ENCODE assay signal across 12 cellular contexts in the genomic region with DNA sequence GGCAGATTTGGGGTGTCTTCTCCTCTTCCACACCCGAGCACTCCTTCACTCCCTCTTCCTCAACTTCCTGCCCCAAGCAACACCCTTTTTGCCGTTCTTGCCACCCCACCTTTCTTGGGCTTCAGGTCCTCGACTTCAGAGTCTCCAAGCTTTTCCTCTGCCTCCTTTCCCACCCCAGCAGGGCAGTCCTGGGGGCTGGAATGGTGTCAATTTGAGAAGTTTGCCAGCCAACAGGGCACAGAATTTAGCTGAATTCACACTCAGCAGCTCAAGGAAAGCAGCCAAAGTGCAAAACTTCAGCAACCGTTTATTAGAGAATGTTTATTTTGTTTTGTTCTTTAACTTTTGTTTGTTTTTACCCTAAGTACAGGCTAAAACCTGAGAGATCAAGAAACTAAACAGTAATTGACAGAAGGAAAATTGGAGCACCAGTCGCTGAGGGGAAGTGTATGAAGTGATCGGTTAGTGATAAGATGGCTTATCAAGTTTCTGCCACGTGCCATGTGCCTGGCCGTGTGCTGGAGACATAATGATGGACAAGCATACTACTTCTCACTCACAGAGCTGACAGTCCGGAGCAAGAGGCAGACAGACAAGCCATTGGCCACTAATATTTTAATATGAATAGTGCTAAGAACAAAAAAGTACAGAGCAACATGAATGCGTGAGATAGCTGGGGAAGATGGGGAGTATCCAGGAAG. TPM values are rescaled to one million over a fixed set of nuclear protein-coding genes. Genes with fewer than 3 reads are reported as not detected.
DNase-seq lines count a peak whose midpoint lies in the region; ATAC-seq, FAIRE-seq and TF ChIP-seq lines count a peak whose summit lies in the region.
"Had no signal": no experiment of that assay in that cellular context is flagged by ENCODE, and none has a peak within 500 bp of the region (broad histone marks: within the 10 kb centered on the region; RNA-seq: fewer than 3 reads in every experiment).

No MANE protein-coding gene starts in this region.

- H3K27ac ChIP-seq in left ventricle myocardium inferior (replicated peaks) = peak overlapping the region; percentile 85
- H3K27ac ChIP-seq in endothelial cell of umbilical vein (ENCODE audit: insufficient read depth, low read depth, low read length) = no peak overlapping the region
- no peak overlapping the region for H3K27ac ChIP-seq in neuronal stem cell (replicated peaks; ENCODE audit: low read length)
- H3K27ac ChIP-seq in uterus = peak overlapping the region; percentile 18 to 68
- peak overlapping the region in 1 of 4 donors; percentile 5 for H3K27ac ChIP-seq in body of pancreas
- H3K27ac ChIP-seq in spleen = peak overlapping the region in 3 of 8 donors; percentile 2 to 48 (median 35)

- no peak for FAIRE-seq in endothelial cell of umbilical vein (lab: Jason Lieb, UNC)
- FAIRE-seq: GM12892 had no signal

- peak overlapping the region; percentile 28 for H3K4me3 ChIP-seq in left ventricle myocardium inferior
- H3K4me3 ChIP-seq in endothelial cell of umbilical vein (replicated peaks in 1 of 3; ENCODE audit: insufficient read depth in 1 of 3, low read depth in 1 of 3, low read length in 3 of 3) = no peak overlapping the region
- no peak overlapping the region for H3K4me3 ChIP-seq in neuronal stem cell (ENCODE audit: low read length in 2 of 2)
- H3K4me3 ChIP-seq in uterus = no peak overlapping the region
- no peak overlapping the region for H3K4me3 ChIP-seq in body of pancreas
- H3K4me3 ChIP-seq in spleen = no peak overlapping the region

- no peak for TF ChIP-seq POLR2A in endothelial cell of umbilical vein (IDR thresholded peaks at IDR 0.05; ENCODE audit: low read depth, low read length)
- no peak for TF ChIP-seq POLR2A in uterus (IDR thresholded peaks at IDR 0.05)
- TF ChIP-seq POLR2A in body of pancreas (IDR thresholded peaks at IDR 0.05) = no peak
- TF ChIP-seq POLR2A in spleen (IDR thresholded peaks at IDR 0.05) = no peak

- H3K27me3 ChIP-seq in left ventricle myocardium inferior (ENCODE audit: low read depth) (no peaks in the 10 kb centered on the region), endothelial cell of umbilical vein (ENCODE audit: control insufficient read depth in 2 of 2, insufficient read depth in 2 of 2, low read length in 2 of 2) (no peaks in the 10 kb centered on the region), neuronal stem cell (ENCODE audit: control insufficient read depth in 3 of 3, insufficient read depth in 3 of 3, low read depth in 1 of 3, low read length in 3 of 3) (peaks cover 0 to 27% (median 7%) of the 10 kb centered on the region in 3 experiments), uterus (no peaks in the 10 kb centered on the region), body of pancreas (no peaks in the 10 kb centered on the region), spleen (replicated peaks in 1 of 7) (peaks cover 0 to 4% (median 0%) of the 10 kb centered on the region in 7 donors)

- H3K18ac ChIP-seq in neuronal stem cell (ENCODE audit: low read length) = no peak overlapping the region

- H4K8ac ChIP-seq in neuronal stem cell (ENCODE audit: low read depth, low read length) = no peak overlapping the region

- H3K9me3 ChIP-seq in left ventricle myocardium inferior (replicated peaks) = no peaks in the 10 kb centered on the region
- no peaks in the 10 kb centered on the region for H3K9me3 ChIP-seq in endothelial cell of umbilical vein (replicated peaks; ENCODE audit: control insufficient read depth, insufficient read depth, low read length)
- no peaks in the 10 kb centered on the region for H3K9me3 ChIP-seq in neuronal stem cell (replicated peaks in 1 of 2; ENCODE audit: control insufficient read depth in 2 of 2, insufficient read depth in 1 of 2, low read depth in 1 of 2, low read length in 2 of 2)
- no peaks in the 10 kb centered on the region for H3K9me3 ChIP-seq in uterus
- no peaks in the 10 kb centered on the region for H3K9me3 ChIP-seq in body of pancreas
- no peaks in the 10 kb centered on the region for H3K9me3 ChIP-seq in spleen

- H2BK15ac ChIP-seq in neuronal stem cell (ENCODE audit: low read length) = no peak overlapping the region

- ATAC-seq in Right ventricle myocardium inferior (no peak), body of pancreas (no peak)

- dilution Hi-C loops in endothelial cell of umbilical vein (cut with MboI; ENCODE audit: extremely low pct_ligation_motif_present, low sequenced_read_pairs) = no loop called here

- no CpG with 5 or more reads among the region's 10 CpGs for WGBS in neuronal stem cell (ENCODE audit: extremely low coverage in 2 of 2, insufficient read length in 2 of 2, insufficient replicate concordance in 1 of 2), 2 donors
- WGBS in body of pancreas, 2 donors = 21 to 26% methylated on average over 10 of the region's 10 CpGs
- 23 to 47% (median 34%) methylated on average over 10 of the region's 10 CpGs for WGBS in spleen, 5 donors

- H3K4me1 ChIP-seq in left ventricle myocardium inferior = peaks cover 85% of the 10 kb centered on the region
- H3K4me1 ChIP-seq in endothelial cell of umbilical vein (ENCODE audit: control insufficient read depth, extremely low read depth, insufficient read depth, low read length) = peaks cover 25% of the 10 kb centered on the region
- peaks cover 27 to 29% of the 10 kb centered on the region in 2 donors for H3K4me1 ChIP-seq in neuronal stem cell (ENCODE audit: control insufficient read depth in 2 of 2, insufficient read depth in 1 of 2, low read depth in 1 of 2, low read length in 2 of 2)
- peaks cover 0 to 4% of the 10 kb centered on the region in 2 donors for H3K4me1 ChIP-seq in uterus
- peaks cover 32% of the 10 kb centered on the region for H3K4me1 ChIP-seq in body of pancreas
- peaks cover 0 to 63% (median 21%) of the 10 kb centered on the region in 6 donors for H3K4me1 ChIP-seq in spleen

- TF ChIP-seq CTCF in left ventricle myocardium inferior (IDR thresholded peaks at IDR 0.05; ENCODE audit: borderline replicate concordance) = no peak
- no peak for TF ChIP-seq CTCF in endothelial cell of umbilical vein (IDR thresholded peaks at IDR 0.05; ENCODE audit: extremely low read depth in 1 of 2, insufficient read depth in 1 of 2, low read depth in 1 of 2, low read length in 2 of 2)
- TF ChIP-seq CTCF in uterus (IDR thresholded peaks at IDR 0.05) = no peak
- no peak for TF ChIP-seq CTCF in body of pancreas (IDR thresholded peaks at IDR 0.05)
- TF ChIP-seq CTCF in spleen (IDR thresholded peaks at IDR 0.05 in 8 of 11, conservative IDR thresholded peaks at IDR 0.05 in 3 of 11) = no peak

- no peaks in the 10 kb centered on the region for H3K36me3 ChIP-seq in left ventricle myocardium inferior
- H3K36me3 ChIP-seq in endothelial cell of umbilical vein (ENCODE audit: control insufficient read depth in 2 of 2, extremely low read depth in 1 of 2, insufficient read depth in 2 of 2, low read length in 2 of 2) = no peaks in the 10 kb centered on the region
- no peaks in the 10 kb centered on the region for H3K36me3 ChIP-seq in neuronal stem cell (replicated peaks in 1 of 2; ENCODE audit: control insufficient read depth in 2 of 2, insufficient read depth in 2 of 2, low read length in 2 of 2)
- H3K36me3 ChIP-seq in uterus = no peaks in the 10 kb centered on the region
- H3K36me3 ChIP-seq in body of pancreas (replicated peaks in 1 of 2; ENCODE audit: insufficient read depth in 1 of 2, low read depth in 2 of 2) = no peaks in the 10 kb centered on the region
- H3K36me3 ChIP-seq in spleen = no peaks in the 10 kb centered on the region

- POLR2A ChIA-PET in endothelial cell of umbilical vein (lab: Charles Lee) = no interaction called here

- H4K20me1 ChIP-seq in endothelial cell of umbilical vein (replicated peaks; ENCODE audit: control insufficient read depth, extremely low read depth, insufficient read depth, low read length) = no peaks in the 10 kb centered on the region

- no peak overlapping the region for H3K14ac ChIP-seq in neuronal stem cell (ENCODE audit: low read length)

- no peak overlapping the region for H2AK5ac ChIP-seq in neuronal stem cell (ENCODE audit: low read depth, low read length)

- no peak overlapping the region for H3K9ac ChIP-seq in endothelial cell of umbilical vein (replicated peaks; ENCODE audit: extremely low read depth, insufficient read depth, low read length)
- no peak overlapping the region for H3K9ac ChIP-seq in neuronal stem cell (ENCODE audit: low read depth, low read length, poor library complexity)

- H2AFZ ChIP-seq in endothelial cell of umbilical vein (ENCODE audit: low read depth, low read length) = peak overlapping the region; percentile 8
- peak overlapping the region; percentile 75 for H2AFZ ChIP-seq in neuronal stem cell (ENCODE audit: low read length)

- no peak for DNase-seq in left ventricle myocardium inferior
- no peak for DNase-seq in Right ventricle myocardium inferior (ENCODE audit: missing footprints)
- peak; percentile 12 for DNase-seq in endothelial cell of umbilical vein (ENCODE audit: low read depth, low spot score)
- DNase-seq in neuronal stem cell (ENCODE audit: low spot score) = no peak
- no peak for DNase-seq in uterus
- DNase-seq in body of pancreas = no peak
- no peak for DNase-seq in spleen
- DNase-seq in NCI-H748 treated with DMSO at 0.1 percent for 48 hours (lab: John Stamatoyannopoulos, UW) = no peak
- DNase-seq: ACHN; activated effector memory CD4-positive, alpha-beta T cell treated with anti-CD3 and anti-CD28 coated beads, Interleukin-2, amount 50 U/mL, for 16 hours; NCI-H2081 treated with DMSO at 0.1 percent for 48 hours had no signal

- no peaks in the 10 kb centered on the region for H3K9me1 ChIP-seq in endothelial cell of umbilical vein (replicated peaks; ENCODE audit: control insufficient read depth, extremely low read depth, insufficient read depth, low read length)

- no peaks in the 10 kb centered on the region for H3K79me1 ChIP-seq in neuronal stem cell (ENCODE audit: low read depth, low read length)

- H3K79me2 ChIP-seq in endothelial cell of umbilical vein (ENCODE audit: control insufficient read depth, insufficient read depth, low read length) = no peaks in the 10 kb centered on the region

- intact Hi-C loops in left ventricle myocardium inferior (cut with micrococcal nuclease) = no loop called here
- intact Hi-C loops in Right ventricle myocardium inferior (cut with DNase I) = loop anchor here (5.0 kb wide), 1 partner anchor 60 kb away; no protein-coding TSS in a partner anchor
- intact Hi-C loops in endothelial cell of umbilical vein (cut with micrococcal nuclease) = no loop called here
- intact Hi-C loops in uterus (cut with DNase I; ENCODE audit: low total_unique reads) = no loop called here
- intact Hi-C loops in body of pancreas (cut with DNase I) = no loop called here
- intact Hi-C loops in spleen (cut with DNase I; ENCODE audit: low total_unique reads) = no loop called here

- no TSS peak for BruUV-seq in endothelial cell of umbilical vein (replicated peaks; lab: Mats Ljungman, UMichigan)

- H2BK120ac ChIP-seq in neuronal stem cell (ENCODE audit: low read depth, low read length) = no peak overlapping the region

- no peak overlapping the region for H3K4ac ChIP-seq in neuronal stem cell (ENCODE audit: low read length)

- H3K23ac ChIP-seq in neuronal stem cell (ENCODE audit: low read depth, low read length, poor library complexity) = no peak overlapping the region

- no peak overlapping the region for H4K91ac ChIP-seq in neuronal stem cell (ENCODE audit: low read depth, low read length, poor library complexity)

- no peak overlapping the region for H2BK12ac ChIP-seq in neuronal stem cell (ENCODE audit: low read length)

- H3K4me2 ChIP-seq in endothelial cell of umbilical vein (ENCODE audit: insufficient read depth, low read length) (no peak overlapping the region), neuronal stem cell (ENCODE audit: insufficient read depth, low read length, poor library complexity, severe bottlenecking) (no peak overlapping the region)

- CTCF ChIA-PET in endothelial cell of umbilical vein (lab: Charles Lee) = interaction anchor here (1.4 to 1.6 kb wide), 2 partner anchors 41 to 77 kb away, joined by 5 to 11 read pairs; no protein-coding TSS in a partner anchor

- no peak overlapping the region for H2BK5ac ChIP-seq in neuronal stem cell (ENCODE audit: low read length)

RNA-seq across cellular contexts. Expression of a gene that starts 44.4 kb away (rescaled TPM):
- 290 TPM for total RNA-seq in left ventricle myocardium inferior
- 332 TPM for total RNA-seq in Right ventricle myocardium inferior
- 381 and 436 TPM in 2 replicates for total RNA-seq in endothelial cell of umbilical vein
- polyA plus RNA-seq in endothelial cell of umbilical vein = 25.1 and 35.2 TPM in 2 replicates
- 46.3 and 51.8 TPM in 2 replicates for polyA plus RNA-seq in endothelial cell of umbilical vein (2011; cell fraction: cytosol; rRNA removed)
- polyA plus RNA-seq in endothelial cell of umbilical vein (2011; cell fraction: nucleus; rRNA removed) = 322 and 346 TPM in 2 replicates
- polyA plus RNA-seq in endothelial cell of umbilical vein (2012) = 223 and 321 TPM in 2 replicates
- polyA minus RNA-seq in endothelial cell of umbilical vein = 219 and 258 TPM in 2 replicates
- polyA minus RNA-seq in endothelial cell of umbilical vein (2011; cell fraction: cytosol; rRNA and poly(A)+ RNA removed) = 78.7 TPM
- 446 and 550 TPM in 2 replicates for polyA minus RNA-seq in endothelial cell of umbilical vein (2011; cell fraction: nucleus; rRNA and poly(A)+ RNA removed)
- polyA plus RNA-seq in neuronal stem cell (2013, experiment 1 of 2) = 6.4 TPM
- polyA plus RNA-seq in neuronal stem cell (2013, experiment 2 of 2) = 6.9 TPM
- 1,000 to 10,000 TPM in 1 of 4 donors, 100 to 1,000 TPM in 3; 452 to 1,353 (median 779) TPM for total RNA-seq in uterus
- total RNA-seq in body of pancreas = 100 to 1,000 TPM; 168 to 241 TPM
- 100 to 1,000 TPM; 168 to 370 (median 289) TPM for total RNA-seq in spleen
- 10 to 100 TPM; 11.8 to 24.0 (median 12.0) TPM for polyA plus RNA-seq in spleen

Comparison
In these comparisons a context has a peak if more than half of its experiments do, and no peak if none do; other contexts are left out.
1. H3K27ac ChIP-seq: peak in left ventricle myocardium inferior (single experiment) and uterus (2 of 2); none in endothelial cell of umbilical vein (single experiment) and neuronal stem cell (single experiment).